In genomic region chr2:181468313-181468712, GRCh38 we compare ENCODE assay signal across 15 cellular contexts. TPM values are rescaled to one million over a fixed set of nuclear protein-coding genes. Genes with fewer than 3 reads are reported as not detected.
A peak's percentile ranks its signal among the peaks of the same experiment; 100 is the strongest.
DNase-seq lines count a peak whose midpoint lies in the region; ATAC-seq and TF ChIP-seq lines count a peak whose summit lies in the region.
"Had no signal": no experiment of that assay in that cellular context is flagged by ENCODE, and none has a peak within 500 bp of the region (broad histone marks: within the 10 kb centered on the region; RNA-seq: fewer than 3 reads in every experiment).

No MANE protein-coding gene starts in this region.

- H2AFZ ChIP-seq in GM23248, result no peak overlapping the region

- no peaks in the 10 kb centered on the region for H4K20me1 ChIP-seq in GM23248 (ENCODE audit: insufficient read depth)

- no peak for TF ChIP-seq POLR2A in sigmoid colon (IDR thresholded peaks at IDR 0.05)

- peaks cover 76% of the 10 kb centered on the region for H3K36me3 Mint-ChIP-seq in activated CD8-positive, alpha-beta memory T cell treated with anti-CD3 and anti-CD28 coated beads, Interleukin-2, amount 10 ng/mL, durations not matched to agents 7 days and 5 days
- peaks cover 68% of the 10 kb centered on the region for H3K36me3 Mint-ChIP-seq in activated naive CD8-positive, alpha-beta T cell treated with anti-CD3 and anti-CD28 coated beads for 36 hours
- H3K36me3 Mint-ChIP-seq in naive thymus-derived CD8-positive, alpha-beta T cell, result peaks cover 12 to 76% (median 17%) of the 10 kb centered on the region in 3 donors

- in situ Hi-C loops in GM23248 (cut with MboI), result no loop called here

- intact Hi-C loops in sigmoid colon (cut with DNase I), result loop anchor here (10.0 kb wide), 3 partner anchors 246 to 394 kb away; no protein-coding TSS in a partner anchor

- POLR2A ChIA-PET in naive thymus-derived CD8-positive, alpha-beta T cell (lab: Charles Lee), result interaction anchor here (1.1 to 4.3 kb wide), 2 partner anchors 11 kb away, joined by 3 to 36 read pairs; partner anchors contain the start of gene ITGA4

- ATAC-seq in activated CD8-positive, alpha-beta memory T cell treated with anti-CD3 and anti-CD28 coated beads, Interleukin-2, amount 10 ng/mL, durations not matched to agents 7 days and 5 days, result no peak
- no peak for ATAC-seq in naive thymus-derived CD8-positive, alpha-beta T cell
- ATAC-seq: psoas muscle had no signal

- peaks cover 29% of the 10 kb centered on the region; the same call in 1 of the 2 replicates for H3K79me2 ChIP-seq in GM23248 (ENCODE audit: insufficient read depth)

- peaks cover 20% of the 10 kb centered on the region for H3F3A ChIP-seq in GM23248 (ENCODE audit: insufficient read depth)

- no peaks in the 10 kb centered on the region for H3K27me3 ChIP-seq in GM23248 (replicated peaks; ENCODE audit: insufficient read depth)
- H3K27me3 ChIP-seq in sigmoid colon, result no peaks in the 10 kb centered on the region

- H3K27ac Mint-ChIP-seq in activated CD8-positive, alpha-beta memory T cell treated with anti-CD3 and anti-CD28 coated beads, Interleukin-2, amount 10 ng/mL, durations not matched to agents 7 days and 5 days, result peak overlapping the region; percentile 26
- peak overlapping the region; percentile 84 for H3K27ac Mint-ChIP-seq in activated naive CD8-positive, alpha-beta T cell treated with anti-CD3 and anti-CD28 coated beads for 36 hours
- H3K27ac Mint-ChIP-seq in naive thymus-derived CD8-positive, alpha-beta T cell, result peak overlapping the region; percentile 33 to 99 (median 90)

- CTCF ChIA-PET in activated CD8-positive, alpha-beta memory T cell treated with anti-CD3 and anti-CD28 coated beads, Interleukin-2, amount 10 ng/mL, durations not matched to agents 7 days and 5 days (lab: Charles Lee), result interaction anchor here (0.7 to 3.6 kb wide), 7 partner anchors 11 to 363 kb away, joined by 3 to 36 read pairs (median 7); partner anchors contain the start of gene ITGA4

- no peaks in the 10 kb centered on the region for H3K9me3 Mint-ChIP-seq in activated CD8-positive, alpha-beta memory T cell treated with anti-CD3 and anti-CD28 coated beads, Interleukin-2, amount 10 ng/mL, durations not matched to agents 7 days and 5 days (ENCODE audit: low read depth)
- H3K9me3 Mint-ChIP-seq in activated naive CD8-positive, alpha-beta T cell treated with anti-CD3 and anti-CD28 coated beads for 36 hours, result peaks cover 5% of the 10 kb centered on the region
- no peaks in the 10 kb centered on the region for H3K9me3 Mint-ChIP-seq in naive thymus-derived CD8-positive, alpha-beta T cell
- H3K9me3 Mint-ChIP-seq: neural crest cell had no signal

- H3K9me2 ChIP-seq in GM23248 (ENCODE audit: insufficient read depth), result no peaks in the 10 kb centered on the region

- H3K36me3 ChIP-seq in GM23248 (ENCODE audit: low read depth) (no peaks in the 10 kb centered on the region), sigmoid colon (no peaks in the 10 kb centered on the region)
- H3K36me3 ChIP-seq: WERI-Rb-1 had no signal

- DNase-seq in activated CD8-positive, alpha-beta memory T cell treated with anti-CD3 and anti-CD28 coated beads, Interleukin-2, amount 10 ng/mL, durations not matched to agents 7 days and 5 days, result no peak
- DNase-seq in activated CD8-positive, alpha-beta memory T cell treated with anti-CD3 and anti-CD28 coated beads, Interleukin-2, amount 50 U/mL, for 48 hours, result no peak
- DNase-seq in GM23248 (peak; percentile 8), sigmoid colon (no peak)
- no peak for DNase-seq in activated naive CD8-positive, alpha-beta T cell treated with anti-CD3 and anti-CD28 coated beads for 36 hours
- no peak for DNase-seq in naive thymus-derived CD8-positive, alpha-beta T cell
- DNase-seq in stimulated activated CD4-positive, alpha-beta T cell treated with anti-CD3 and anti-CD28 coated beads, Interleukin-15, amount 100 ng/mL, for 24 hours, result no peak
- no peak for DNase-seq in stimulated activated CD4-positive, alpha-beta T cell treated with anti-CD3 and anti-CD28 coated beads, Interleukin-2, amount 100 ng/mL, for 24 hours
- DNase-seq: glutamatergic neuron, mammary epithelial cell, NCI-H1436, psoas muscle, SW 1271, WERI-Rb-1 had no signal

- TF ChIP-seq EP300 in sigmoid colon (IDR thresholded peaks at IDR 0.05), result no peak

- no peaks in the 10 kb centered on the region for H3K27me3 Mint-ChIP-seq in activated CD8-positive, alpha-beta memory T cell treated with anti-CD3 and anti-CD28 coated beads, Interleukin-2, amount 10 ng/mL, durations not matched to agents 7 days and 5 days
- no peaks in the 10 kb centered on the region for H3K27me3 Mint-ChIP-seq in activated naive CD8-positive, alpha-beta T cell treated with anti-CD3 and anti-CD28 coated beads for 36 hours
- H3K27me3 Mint-ChIP-seq in naive thymus-derived CD8-positive, alpha-beta T cell, result no peaks in the 10 kb centered on the region

- H3K27ac ChIP-seq in GM23248 (no peak overlapping the region), sigmoid colon (no peak overlapping the region)
- H3K27ac ChIP-seq: psoas muscle, WERI-Rb-1 had no signal

- H3K9me3 ChIP-seq in GM23248 (ENCODE audit: low read depth), result no peaks in the 10 kb centered on the region
- H3K9me3 ChIP-seq in sigmoid colon, result no peaks in the 10 kb centered on the region
- H3K9me3 ChIP-seq: psoas muscle had no signal

- no peak for TF ChIP-seq CTCF in sigmoid colon (IDR thresholded peaks at IDR 0.05)

- no peak overlapping the region for H3K4me3 Mint-ChIP-seq in activated CD8-positive, alpha-beta memory T cell treated with anti-CD3 and anti-CD28 coated beads, Interleukin-2, amount 10 ng/mL, durations not matched to agents 7 days and 5 days
- H3K4me3 Mint-ChIP-seq in activated naive CD8-positive, alpha-beta T cell treated with anti-CD3 and anti-CD28 coated beads for 36 hours, result peak overlapping the region; percentile 38
- H3K4me3 Mint-ChIP-seq in naive thymus-derived CD8-positive, alpha-beta T cell, result peak overlapping the region in 8 of 10 donors; percentile 3 to 78 (median 67)
- H3K4me3 Mint-ChIP-seq: neural crest cell had no signal

- peaks cover 90% of the 10 kb centered on the region for H3K4me1 Mint-ChIP-seq in activated CD8-positive, alpha-beta memory T cell treated with anti-CD3 and anti-CD28 coated beads, Interleukin-2, amount 10 ng/mL, durations not matched to agents 7 days and 5 days
- peaks cover 84% of the 10 kb centered on the region for H3K4me1 Mint-ChIP-seq in activated naive CD8-positive, alpha-beta T cell treated with anti-CD3 and anti-CD28 coated beads for 36 hours
- H3K4me1 Mint-ChIP-seq in naive thymus-derived CD8-positive, alpha-beta T cell, result peaks cover 43 to 95% (median 84%) of the 10 kb centered on the region in 4 donors

- H3K4me2 ChIP-seq in GM23248 (ENCODE audit: unreplicated experiment), result no peak overlapping the region

- H3K9ac ChIP-seq in GM23248, result no peak overlapping the region

- H3K4me1 ChIP-seq in GM23248 (ENCODE audit: insufficient read depth), result peaks cover 23% of the 10 kb centered on the region
- no peaks in the 10 kb centered on the region for H3K4me1 ChIP-seq in sigmoid colon
- H3K4me1 ChIP-seq: psoas muscle had no signal

- H3K4me3 ChIP-seq in GM23248 (no peak overlapping the region), sigmoid colon (no peak overlapping the region)
- H3K4me3 ChIP-seq: psoas muscle had no signal

RNA-seq across cellular contexts. Expression of gene ITGA4, which starts 11.1 kb away (rescaled TPM):
- total RNA-seq in activated CD8-positive, alpha-beta memory T cell treated with anti-CD3 and anti-CD28 coated beads, Interleukin-2, amount 10 ng/mL, durations not matched to agents 7 days and 5 days, result 100 to 1,000 TPM; 301 to 344 TPM
- 33.3 and 40.0 TPM in 2 replicates for total RNA-seq in GM23248 (2014; rRNA removed; shearing (Covaris generic))
- polyA plus RNA-seq in GM23248 (2016; fragmentation: Nextera tagmentation; extraction: Ambion mirVana) (25.9 and 26.3 TPM in 2 replicates), sigmoid colon (10 to 100 TPM in 1 of 3 donors, 1 to 10 TPM in 2; 1.8 to 15.6 (median 9.9) TPM)
- total RNA-seq in activated naive CD8-positive, alpha-beta T cell treated with anti-CD3 and anti-CD28 coated beads for 36 hours, result 10 to 100 TPM; 71.9 to 74.8 TPM
- 100 to 1,000 TPM; 206 to 210 TPM for total RNA-seq in naive thymus-derived CD8-positive, alpha-beta T cell
- 100 to 1,000 TPM in 2 of 3 donors, 10 to 100 TPM in 1; 88.1 to 128 (median 121) TPM for polyA plus RNA-seq in naive thymus-derived CD8-positive, alpha-beta T cell
- total RNA-seq in sigmoid colon, result 10 to 100 TPM in 3 of 4 donors, 1 to 10 TPM in 1; 9.7 to 14.6 (median 11.9) TPM

Comparison
In these comparisons a context has a peak if more than half of its experiments do, and no peak if none do; other contexts are left out.
1. H3K27ac Mint-ChIP-seq: peak in every context shown above with its lines; median percentile 90 in naive thymus-derived CD8-positive, alpha-beta T cell; 84 in activated naive CD8-positive, alpha-beta T cell treated with anti-CD3 and anti-CD28 coated beads for 36 hours; 26 in activated CD8-positive, alpha-beta memory T cell treated with anti-CD3 and anti-CD28 coated beads, Interleukin-2, amount 10 ng/mL, durations not matched to agents 7 days and 5 days.